ENCODE assay signal across 1 cellular context in the genomic region with DNA sequence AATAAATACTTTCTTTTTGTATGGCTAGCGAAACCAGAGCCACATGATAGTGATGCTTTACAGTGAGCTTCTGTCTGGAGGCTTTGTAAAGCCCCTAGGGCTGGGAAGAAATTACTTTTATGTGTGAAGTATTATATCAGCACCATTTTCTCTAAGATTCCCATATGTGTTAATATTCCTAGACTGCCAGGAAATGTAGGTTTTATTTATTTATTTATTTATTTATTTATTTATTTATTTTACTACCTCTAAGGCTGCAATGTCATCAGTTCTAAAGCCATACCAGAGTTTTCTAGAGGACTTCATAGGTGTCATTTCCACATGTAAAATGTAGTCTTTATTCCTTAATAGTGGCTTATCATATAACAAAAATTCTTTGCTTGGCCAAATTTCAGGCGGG.
TF ChIP-seq lines count a peak whose summit lies in the region.

No MANE protein-coding gene starts in this region.

TF ChIP-seq in HEK293, 187 proteins besides CTCF, POLR2A, EP300 and RAD21 (continued from another document):
- TF ChIP-seq, protein P1, sequence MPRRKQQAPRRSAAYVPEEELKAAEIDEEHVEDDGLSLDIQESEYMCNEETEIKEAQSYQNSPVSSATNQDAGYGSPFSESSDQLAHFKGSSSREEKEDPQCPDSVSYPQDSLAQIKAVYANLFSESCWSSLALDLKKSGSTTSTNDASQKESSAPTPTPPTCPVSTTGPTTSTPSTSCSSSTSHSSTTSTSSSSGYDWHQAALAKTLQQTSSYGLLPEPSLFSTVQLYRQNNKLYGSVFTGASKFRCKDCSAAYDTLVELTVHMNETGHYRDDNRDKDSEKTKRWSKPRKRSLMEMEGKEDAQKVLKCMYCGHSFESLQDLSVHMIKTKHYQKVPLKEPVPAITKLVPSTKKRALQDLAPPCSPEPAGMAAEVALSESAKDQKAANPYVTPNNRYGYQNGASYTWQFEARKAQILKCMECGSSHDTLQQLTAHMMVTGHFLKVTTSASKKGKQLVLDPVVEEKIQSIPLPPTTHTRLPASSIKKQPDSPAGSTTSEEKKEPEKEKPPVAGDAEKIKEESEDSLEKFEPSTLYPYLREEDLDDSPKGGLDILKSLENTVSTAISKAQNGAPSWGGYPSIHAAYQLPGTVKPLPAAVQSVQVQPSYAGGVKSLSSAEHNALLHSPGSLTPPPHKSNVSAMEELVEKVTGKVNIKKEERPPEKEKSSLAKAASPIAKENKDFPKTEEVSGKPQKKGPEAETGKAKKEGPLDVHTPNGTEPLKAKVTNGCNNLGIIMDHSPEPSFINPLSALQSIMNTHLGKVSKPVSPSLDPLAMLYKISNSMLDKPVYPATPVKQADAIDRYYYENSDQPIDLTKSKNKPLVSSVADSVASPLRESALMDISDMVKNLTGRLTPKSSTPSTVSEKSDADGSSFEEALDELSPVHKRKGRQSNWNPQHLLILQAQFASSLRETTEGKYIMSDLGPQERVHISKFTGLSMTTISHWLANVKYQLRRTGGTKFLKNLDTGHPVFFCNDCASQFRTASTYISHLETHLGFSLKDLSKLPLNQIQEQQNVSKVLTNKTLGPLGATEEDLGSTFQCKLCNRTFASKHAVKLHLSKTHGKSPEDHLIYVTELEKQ (tag by site-specific recombination; IDR thresholded peaks at IDR 0.05; ENCODE audit: borderline replicate concordance): no peak
- TF ChIP-seq ZFP3 (tag by site-specific recombination; IDR thresholded peaks at IDR 0.05; ENCODE audit: low read depth) (0 out of 2 replicates have a peak, but pooled peaks have one; percentile 31), ZBTB8A (tag by site-specific recombination; IDR thresholded peaks at IDR 0.05) (peak; percentile 69), ZNF518A (tag by site-specific recombination; conservative IDR thresholded peaks at IDR 0.05; ENCODE audit: low read depth) (peak; percentile 91), ZNF664 (tag by site-specific recombination; IDR thresholded peaks at IDR 0.05) (0 out of 2 replicates have a peak, but pooled peaks have one; percentile 20), ZNF558 (tag by site-specific recombination; IDR thresholded peaks at IDR 0.05) (peak; percentile 48; the same call in 1 of the 2 replicates), ZNF792 (tag by site-specific recombination; IDR thresholded peaks at IDR 0.05) (no peak), ZNF629 (tag by site-specific recombination; IDR thresholded peaks at IDR 0.05) (peak; percentile 35; the same call in 1 of the 2 replicates), REPIN1 (tag by site-specific recombination; IDR thresholded peaks at IDR 0.05; ENCODE audit: low read depth) (no peak), SP7 (tag by site-specific recombination; IDR thresholded peaks at IDR 0.05) (no peak), AEBP2 (tag by site-specific recombination; IDR thresholded peaks at IDR 0.05; ENCODE audit: borderline replicate concordance) (0 out of 2 replicates have a peak, but pooled peaks have one; percentile 71), ZNF654 (tag by site-specific recombination; IDR thresholded peaks at IDR 0.05; ENCODE audit: low read depth) (peak; percentile 28), ZNF473 (tag by site-specific recombination; IDR thresholded peaks at IDR 0.05) (no peak), ZNF555 (tag by site-specific recombination; conservative IDR thresholded peaks at IDR 0.05) (peak; percentile 81), ZNF426 (tag by site-specific recombination; IDR thresholded peaks at IDR 0.05) (peak; percentile 85), ZSCAN23 (tag by site-specific recombination; IDR thresholded peaks at IDR 0.05) (no peak), ZNF791 (tag by site-specific recombination; IDR thresholded peaks at IDR 0.05) (no peak), ZBTB21 (tag by site-specific recombination; IDR thresholded peaks at IDR 0.05) (peak; percentile 33; the same call in 1 of the 2 replicates), ZXDB (tag by site-specific recombination; IDR thresholded peaks at IDR 0.05) (peak; percentile 54; the same call in 1 of the 2 replicates), IKZF3 (tag by site-specific recombination; IDR thresholded peaks at IDR 0.05) (no peak), ZBTB11 (tag by site-specific recombination; conservative IDR thresholded peaks at IDR 0.05; ENCODE audit: low read depth) (peak; percentile 77), ZNF354C (tag by site-specific recombination; IDR thresholded peaks at IDR 0.05; ENCODE audit: borderline replicate concordance, low read depth) (0 out of 2 replicates have a peak, but pooled peaks have one; percentile 47), ZNF114 (tag by site-specific recombination; IDR thresholded peaks at IDR 0.05) (no peak)
- TF ChIP-seq, protein P2, sequence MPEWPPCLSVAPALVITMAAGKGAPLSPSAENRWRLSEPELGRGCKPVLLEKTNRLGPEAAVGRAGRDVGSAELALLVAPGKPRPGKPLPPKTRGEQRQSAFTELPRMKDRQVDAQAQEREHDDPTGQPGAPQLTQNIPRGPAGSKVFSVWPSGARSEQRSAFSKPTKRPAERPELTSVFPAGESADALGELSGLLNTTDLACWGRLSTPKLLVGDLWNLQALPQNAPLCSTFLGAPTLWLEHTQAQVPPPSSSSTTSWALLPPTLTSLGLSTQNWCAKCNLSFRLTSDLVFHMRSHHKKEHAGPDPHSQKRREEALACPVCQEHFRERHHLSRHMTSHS (tag by site-specific recombination; IDR thresholded peaks at IDR 0.05): no peak
- TF ChIP-seq, protein P3, sequence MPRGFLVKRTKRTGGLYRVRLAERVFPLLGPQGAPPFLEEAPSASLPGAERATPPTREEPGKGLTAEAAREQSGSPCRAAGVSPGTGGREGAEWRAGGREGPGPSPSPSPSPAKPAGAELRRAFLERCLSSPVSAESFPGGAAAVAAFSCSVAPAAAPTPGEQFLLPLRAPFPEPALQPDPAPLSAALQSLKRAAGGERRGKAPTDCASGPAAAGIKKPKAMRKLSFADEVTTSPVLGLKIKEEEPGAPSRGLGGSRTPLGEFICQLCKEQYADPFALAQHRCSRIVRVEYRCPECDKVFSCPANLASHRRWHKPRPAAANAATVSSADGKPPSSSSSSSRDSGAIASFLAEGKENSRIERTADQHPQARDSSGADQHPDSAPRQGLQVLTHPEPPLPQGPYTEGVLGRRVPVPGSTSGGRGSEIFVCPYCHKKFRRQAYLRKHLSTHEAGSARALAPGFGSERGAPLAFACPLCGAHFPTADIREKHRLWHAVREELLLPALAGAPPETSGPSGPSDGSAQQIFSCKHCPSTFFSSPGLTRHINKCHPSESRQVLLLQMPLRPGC (tag by site-specific recombination; IDR thresholded peaks at IDR 0.05): no peak
